1 cellular context compared by ENCODE assay signal in genomic region chr5:73638344-73639095, GRCh38.
TF ChIP-seq lines count a peak whose summit lies in the region.

No MANE protein-coding gene starts in this region.

TF ChIP-seq in HCT116, 20 proteins besides CTCF, POLR2A, EP300 and RAD21 (continued from another document):
- no peak for TF ChIP-seq POLR2AphosphoS5 (IDR thresholded peaks at IDR 0.05; ENCODE audit: low read depth, low read length)
